22 cellular contexts compared by ENCODE assay signal in genomic region chr12:69136931-69137613, GRCh38.
"Had no signal": no experiment of that assay in that cellular context is flagged by ENCODE, and none has a peak within 500 bp of the region (broad histone marks: within the 10 kb centered on the region; RNA-seq: fewer than 3 reads in every experiment).

No MANE protein-coding gene starts in this region.

- H3K4me1 ChIP-seq: SJCRH30 had no signal

- H3K27me3 ChIP-seq: SJCRH30 had no signal

- H3K27ac ChIP-seq: SJCRH30, SK-N-MC had no signal

- H3K4me3 ChIP-seq: K562, SJCRH30, SK-N-MC had no signal

- ATAC-seq: activated CD8-positive, alpha-beta T cell treated with anti-CD3 and anti-CD28 coated beads, Interleukin-2, amount 10 ng/mL, durations not matched to agents 7 days and 5 days; K562; Panc1 had no signal

- H3K36me3 ChIP-seq: SJCRH30 had no signal

- DNase-seq: activated CD4-positive, alpha-beta T cell treated with anti-CD3 and anti-CD28 coated beads, Interleukin-2, amount 10 ng/mL, durations not matched to agents 7 days and 5 days; activated CD4-positive, alpha-beta T cell treated with anti-CD3 and anti-CD28 coated beads, Interleukin-2, amount 50 U/mL, for 48 hours; activated CD8-positive, alpha-beta T cell treated with anti-CD3 and anti-CD28 coated beads, Interleukin-2, amount 10 ng/mL, durations not matched to agents 7 days and 5 days; activated gamma-delta T cell; activated naive CD4-positive, alpha-beta T cell treated with Interleukin-2 at 50 U/mL for 16 hours; activated T-cell treated with anti-CD3 and anti-CD28 coated beads, Interleukin-2, amount 50 U/mL, for 24 hours; anterior cingulate cortex; caudate nucleus; cerebellar nuclear complex; Karpas-422; NCI-H1105; NCI-H1417 treated with DMSO at 0.1 percent for 48 hours; NCI-H1694 treated with DMSO at 0.1 percent for 48 hours; NCI-H2029; NCI-H2227 treated with DMSO at 0.1 percent for 48 hours; NCI-H446; NCI-H524 treated with DMSO at 0.1 percent for 48 hours; SHP77; SJCRH30 had no signal

- H3K9me3 ChIP-seq: SJCRH30 had no signal
